ENCODE assay signal across 26 cellular contexts in genomic region chr5:117336208-117336607, GRCh38.
"Had no signal": no experiment of that assay in that cellular context is flagged by ENCODE, and none has a peak within 500 bp of the region (broad histone marks: within the 10 kb centered on the region; RNA-seq: fewer than 3 reads in every experiment).

No MANE protein-coding gene starts in this region.

- H3K4me3 ChIP-seq: coronary artery, dorsolateral prefrontal cortex, esophagus muscularis mucosa, gastrocnemius medialis, heart right ventricle, left lung, lower lobe of right lung, mucosa of descending colon had no signal

- DNase-seq: dermis blood vessel endothelial cell; dorsolateral prefrontal cortex; effector CD4-positive, alpha-beta T cell; effector memory CD8-positive, alpha-beta T cell; endodermal cell; foreskin keratinocyte; gastrocnemius medialis; glutamatergic neuron; head of caudate nucleus; heart right ventricle; hippocampal formation; kidney; kidney glomerular epithelial cell; left cardiac atrium; left lung; left ventricle myocardium superior; lower lobe of right lung; mesenchymal stem cell; mucosa of descending colon; naive B cell had no signal

- H3K9me3 Mint-ChIP-seq: mesothelial cell of epicardium had no signal

- H3K27ac Mint-ChIP-seq: effector memory CD8-positive, alpha-beta T cell; endodermal cell; mesothelial cell of epicardium; naive B cell had no signal

- H3K36me3 Mint-ChIP-seq: mesothelial cell of epicardium, naive B cell had no signal

- H3K4me1 ChIP-seq: esophagus muscularis mucosa, foreskin keratinocyte, gastrocnemius medialis, left lung, lower lobe of right lung had no signal

- H3K27me3 Mint-ChIP-seq: effector memory CD8-positive, alpha-beta T cell; naive B cell had no signal

- H3K4me1 Mint-ChIP-seq: endodermal cell, mesothelial cell of epicardium, naive B cell had no signal

- FAIRE-seq: endometrium, endothelial cell of umbilical vein, islet of Langerhans had no signal

- H3K36me3 ChIP-seq: esophagus muscularis mucosa, gastrocnemius medialis, heart right ventricle, left lung, lower lobe of right lung had no signal

- H3K27ac ChIP-seq: coronary artery, dorsolateral prefrontal cortex, esophagus muscularis mucosa, foreskin keratinocyte, gastrocnemius medialis, heart right ventricle, left lung, lower lobe of right lung had no signal

- H3K4me3 Mint-ChIP-seq: effector memory CD8-positive, alpha-beta T cell; endodermal cell; mesothelial cell of epicardium; naive B cell had no signal

- H3K9me3 ChIP-seq: esophagus muscularis mucosa, gastrocnemius medialis, lower lobe of right lung, mucosa of descending colon had no signal

- H3K27me3 ChIP-seq: dorsolateral prefrontal cortex, esophagus muscularis mucosa, foreskin keratinocyte, gastrocnemius medialis, heart right ventricle, left lung had no signal
